Comparison of ENCODE assay signal across 37 cellular contexts in the genomic region with DNA sequence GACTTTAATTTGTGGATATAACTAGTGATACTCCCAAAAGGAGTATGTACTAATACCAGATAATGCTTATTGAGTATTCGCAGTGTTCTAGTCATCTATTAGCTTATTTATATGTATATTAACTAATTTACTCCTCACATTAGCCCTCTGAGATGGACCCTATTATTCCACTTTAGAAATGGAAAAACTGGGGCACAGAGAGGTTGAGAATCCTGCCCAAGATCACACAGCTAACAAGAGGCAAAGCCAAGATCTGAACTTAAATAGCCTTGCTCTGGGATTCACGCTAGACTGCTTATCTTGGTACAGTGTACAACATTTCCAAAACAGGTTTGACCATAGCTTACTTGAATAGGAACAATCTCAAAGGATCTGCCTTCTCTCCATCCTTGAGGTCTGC. TPM values are rescaled to one million over a fixed set of nuclear protein-coding genes. Genes with fewer than 3 reads are reported as not detected.
"Had no signal": no experiment of that assay in that cellular context is flagged by ENCODE, and none has a peak within 500 bp of the region (broad histone marks: within the 10 kb centered on the region; RNA-seq: fewer than 3 reads in every experiment).

No MANE protein-coding gene starts in this region.

- ATAC-seq: naive thymus-derived CD8-positive, alpha-beta T cell; natural killer cell treated with Interleukin-12 subunit alpha and Interleukin-12 subunit beta and Interleukin-15 and Interleukin-18, amount 100 ng/mL, for 72 hours; psoas muscle; right cardiac atrium; sciatic nerve; stimulated activated memory B cell treated with anti-CD40 and anti-IgM and Interleukin-4, amounts not matched to agents 10 μg/mL and 1 μg/mL and 100 μg/mL, for 72 hours; stimulated activated naive CD8-positive, alpha-beta T cell treated with anti-CD3 and anti-CD28 coated beads, Interleukin-15, amount 100 ng/mL, for 72 hours; stimulated activated naive CD8-positive, alpha-beta T cell treated with anti-CD3 and anti-CD28 coated beads, Interleukin-15, Interleukin-2, amounts not matched to agents 100 U/mL and 50 U/mL, for 24 hours had no signal

- H3K9ac ChIP-seq: parathyroid adenoma had no signal

- H3K4me3 ChIP-seq: ovary, psoas muscle, skin epidermis, smooth muscle cell, spleen, suprapubic skin, testis, tibial nerve, upper lobe of left lung, vagina had no signal

- H3K27ac ChIP-seq: neutrophil, ovary, parathyroid adenoma, psoas muscle, spleen, suprapubic skin, testis, tibial nerve, upper lobe of left lung, vagina had no signal

- DNase-seq: naive thymus-derived CD8-positive, alpha-beta T cell; nephron progenitor cell; nucleus accumbens; ovary; posterior cingulate gyrus; psoas muscle; right cardiac atrium; spleen; stimulated activated CD4-positive, alpha-beta T cell treated with anti-CD3 and anti-CD28 coated beads, Interleukin-12 subunit alpha, Interleukin-12 subunit beta, amount 100 ng/mL, for 4 hours; stimulated activated CD4-positive, alpha-beta T cell treated with anti-CD3 and anti-CD28 coated beads, Interleukin-1b, Interleukin-23, amount 100 ng/mL, for 48 hours; stimulated activated CD4-positive, alpha-beta T cell treated with anti-CD3 and anti-CD28 coated beads, Interleukin-4, amount 100 ng/mL, for 1 hour; stimulated activated CD4-positive, alpha-beta T cell treated with anti-CD3 and anti-CD28 coated beads, Interleukin-4, amount 100 ng/mL, for 4 hours; stimulated activated CD8-positive, alpha-beta memory T cell treated with anti-CD3 and anti-CD28 coated beads, Interleukin-4, amount 100 ng/mL, for 48 hours; stimulated activated naive CD4-positive, alpha-beta T cell; stimulated activated naive CD8-positive, alpha-beta T cell treated with anti-CD3 and anti-CD28 coated beads, Interleukin-15, amount 100 ng/mL, for 72 hours; stimulated activated naive CD8-positive, alpha-beta T cell treated with anti-CD3 and anti-CD28 coated beads, Interleukin-15, Interleukin-2, amounts not matched to agents 100 U/mL and 50 U/mL, for 24 hours; substantia nigra; testis; trophoblast cell; upper lobe of left lung had no signal

- H2AFZ ChIP-seq: parathyroid adenoma had no signal

- FAIRE-seq: urothelium cell line had no signal

- H3K36me3 ChIP-seq: neutrophil, ovary, spleen, suprapubic skin, tibial nerve, upper lobe of left lung, vagina had no signal

- H3K27me3 ChIP-seq: ovary, suprapubic skin, testis, tibial nerve, upper lobe of left lung, vagina had no signal

- H3K9me3 ChIP-seq: neutrophil, ovary, psoas muscle, spleen, suprapubic skin, testis, tibial nerve, upper lobe of left lung, vagina had no signal

- H3K4me2 ChIP-seq: smooth muscle cell had no signal

- H3K79me2 ChIP-seq: parathyroid adenoma had no signal

- H3K4me1 ChIP-seq: parathyroid adenoma, psoas muscle, spleen, testis, upper lobe of left lung had no signal

RNA-seq across cellular contexts. Expression of gene SPO11, which starts 8.5 kb away (rescaled TPM):
- total RNA-seq: naive thymus-derived CD8-positive, alpha-beta T cell; natural killer cell treated with Interleukin-12 subunit alpha and Interleukin-12 subunit beta and Interleukin-15 and Interleukin-18, amount 100 ng/mL, for 72 hours; neural crest cell; omental fat pad; ovary; progenitor cell of endocrine pancreas; psoas muscle; renal cortical epithelial cell; right cardiac atrium; sciatic nerve; smooth muscle cell; spleen; suprapubic skin; tibial nerve; upper lobe of left lung; ureter; vagina had no signal
- polyA plus RNA-seq: naive thymus-derived CD8-positive, alpha-beta T cell; ovary; psoas muscle; right cardiac atrium; smooth muscle cell; spleen; thymus had no signal

RNA-seq across cellular contexts. Expression of gene BMP7, which starts 54.7 kb away (rescaled TPM):
- total RNA-seq: naive thymus-derived CD8-positive, alpha-beta T cell; natural killer cell treated with Interleukin-12 subunit alpha and Interleukin-12 subunit beta and Interleukin-15 and Interleukin-18, amount 100 ng/mL, for 72 hours; psoas muscle had no signal
- polyA plus RNA-seq: naive thymus-derived CD8-positive, alpha-beta T cell had no signal
